Comparison of ENCODE assay signal across 8 cellular contexts in the genomic region with DNA sequence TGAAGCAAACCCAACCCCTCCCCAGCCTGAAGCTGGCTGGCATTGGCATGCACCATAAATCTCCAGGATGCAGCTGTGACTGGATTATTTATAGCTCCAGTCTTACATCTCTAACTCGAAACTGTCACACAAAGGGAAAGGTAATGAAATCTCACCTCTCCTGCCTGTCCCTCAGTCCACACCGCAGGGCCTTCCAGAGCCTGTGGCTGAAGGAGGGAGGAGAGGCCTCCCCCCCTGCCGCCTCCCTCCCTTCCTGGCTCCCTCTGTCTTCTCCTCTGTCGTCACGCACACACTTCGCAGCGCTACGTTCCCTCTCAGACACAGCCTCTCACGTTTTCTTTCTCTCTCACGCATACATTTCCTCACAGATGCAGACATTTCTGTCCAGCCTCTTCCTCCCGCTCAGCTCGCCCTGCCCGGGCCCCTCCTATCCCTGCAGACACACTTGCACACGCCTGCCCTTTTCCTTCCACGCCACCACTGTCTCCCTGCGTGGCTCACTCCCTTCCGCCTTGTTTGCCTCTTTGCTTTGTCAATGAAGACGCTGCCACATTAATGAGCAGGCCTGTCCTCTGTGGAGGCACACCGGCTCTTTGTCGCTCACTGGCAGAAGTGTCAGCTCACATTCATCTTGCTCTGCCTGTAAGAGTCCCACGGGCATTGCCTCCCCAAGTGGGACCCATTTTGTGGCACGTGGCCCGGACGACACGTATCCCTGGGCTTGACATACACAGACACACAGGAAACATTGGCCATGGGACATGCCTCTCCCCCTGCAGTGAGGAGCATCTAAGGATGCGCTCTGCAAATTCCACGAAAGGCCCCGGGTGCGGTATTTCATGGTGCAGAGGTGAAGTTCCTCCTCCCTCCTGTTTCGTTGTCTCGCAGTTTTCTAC. TPM values are rescaled to one million over a fixed set of nuclear protein-coding genes. Genes with fewer than 3 reads are reported as not detected.
DNase-seq lines count a peak whose midpoint lies in the region; ATAC-seq and TF ChIP-seq lines count a peak whose summit lies in the region.

No MANE protein-coding gene starts in this region.

- peaks cover 0 to 2% (median 0%) of the 10 kb centered on the region in 7 donors for H3K9me3 Mint-ChIP-seq in CD4-positive, CD25-positive, alpha-beta regulatory T cell
- H3K9me3 Mint-ChIP-seq in nephron: no peaks in the 10 kb centered on the region

- no peaks in the 10 kb centered on the region for H3K9me3 ChIP-seq in CD4-positive, CD25-positive, alpha-beta regulatory T cell (ENCODE audit: control insufficient read depth in 2 of 2, low read length in 2 of 2)

- no peaks in the 10 kb centered on the region for H3K27me3 Mint-ChIP-seq in CD4-positive, CD25-positive, alpha-beta regulatory T cell
- H3K27me3 Mint-ChIP-seq in nephron (ENCODE audit: low read depth): peaks cover 9% of the 10 kb centered on the region

- peak overlapping the region in 2 of 4 donors; percentile 61 to 73 for H3K4me3 Mint-ChIP-seq in CD4-positive, CD25-positive, alpha-beta regulatory T cell
- peak overlapping the region; percentile 22 to 50 (median 40) for H3K4me3 Mint-ChIP-seq in nephron

- DNase-seq in CD4-positive, CD25-positive, alpha-beta regulatory T cell: no peak
- peak; percentile 72 for DNase-seq in NCI-H69 (lab: John Stamatoyannopoulos, UW)
- peak; percentile 62 for DNase-seq in dermis blood vessel endothelial cell
- DNase-seq in posterior vena cava (ENCODE audit: low spot score): no peak
- DNase-seq in AML-193 (lab: John Stamatoyannopoulos, UW): no peak

- intact Hi-C loops in posterior vena cava (cut with DNase I): loop anchor here in 1 of 2 donors (5.0 kb wide), 1 partner anchor 38 kb away; no protein-coding TSS in a partner anchor

- peak overlapping the region in 2 of 3 donors; percentile 9 to 91 for H3K27ac Mint-ChIP-seq in CD4-positive, CD25-positive, alpha-beta regulatory T cell
- peak overlapping the region; percentile 94 to 96 (median 96) for H3K27ac Mint-ChIP-seq in nephron

- H3K36me3 Mint-ChIP-seq in CD4-positive, CD25-positive, alpha-beta regulatory T cell: no peaks in the 10 kb centered on the region
- no peaks in the 10 kb centered on the region for H3K36me3 Mint-ChIP-seq in nephron (ENCODE audit: low read depth)

- peaks cover 0 to 15% (median 4%) of the 10 kb centered on the region in 4 donors for H3K4me1 Mint-ChIP-seq in CD4-positive, CD25-positive, alpha-beta regulatory T cell
- H3K4me1 Mint-ChIP-seq in nephron: peaks cover 63% of the 10 kb centered on the region

- H3K4me3 ChIP-seq in CD4-positive, CD25-positive, alpha-beta regulatory T cell (ENCODE audit: low read depth, low read length): no peak overlapping the region

- no peaks in the 10 kb centered on the region for H3K36me3 ChIP-seq in CD4-positive, CD25-positive, alpha-beta regulatory T cell (ENCODE audit: control insufficient read depth, insufficient read depth, low read length)

- no peak for ATAC-seq in CD4-positive, CD25-positive, alpha-beta regulatory T cell (ENCODE audit: low read depth in 2 of 2)
- ATAC-seq in GM21423 (IDR thresholded peaks at IDR 0.05; ENCODE audit: unreplicated experiment): peak; percentile 39
- ATAC-seq in HG03097 (IDR thresholded peaks at IDR 0.05; ENCODE audit: low FRiP score, unreplicated experiment): no peak

- TF ChIP-seq CTCF in nephron (IDR thresholded peaks at IDR 0.05; ENCODE audit: unreplicated experiment in 3 of 3): no peak

- no peak overlapping the region for H3K27ac ChIP-seq in CD4-positive, CD25-positive, alpha-beta regulatory T cell (ENCODE audit: insufficient read depth, low read length, poor library complexity, severe bottlenecking)

- H3K4me1 ChIP-seq in CD4-positive, CD25-positive, alpha-beta regulatory T cell (ENCODE audit: control insufficient read depth, insufficient read depth, low read length, poor library complexity, severe bottlenecking): no peaks in the 10 kb centered on the region

- no peaks in the 10 kb centered on the region for H3K27me3 ChIP-seq in CD4-positive, CD25-positive, alpha-beta regulatory T cell (ENCODE audit: control insufficient read depth, insufficient read depth, low read length)

RNA-seq across cellular contexts. Expression of a gene that starts 27.9 kb away (rescaled TPM):
- total RNA-seq in CD4-positive, CD25-positive, alpha-beta regulatory T cell: 48.9 TPM
- polyA plus RNA-seq in CD4-positive, CD25-positive, alpha-beta regulatory T cell: 1 to 10 TPM; 2.2 to 6.7 (median 4.0) TPM
- total RNA-seq in dermis blood vessel endothelial cell (11.6 and 17.9 TPM in 2 replicates), posterior vena cava (10 to 100 TPM; 35.7 to 43.3 TPM)

Comparison
In these comparisons a context has a peak if more than half of its experiments do, and no peak if none do; other contexts are left out.
1. DNase-seq: peak in NCI-H69 (single experiment) and dermis blood vessel endothelial cell (single experiment); none in CD4-positive, CD25-positive, alpha-beta regulatory T cell (0 of 3), posterior vena cava (single experiment) and AML-193 (0 of 2).